10 cellular contexts compared by ENCODE assay signal in genomic region chr19:1258161-1258492, GRCh38. TPM values are rescaled to one million over a fixed set of nuclear protein-coding genes. Genes with fewer than 3 reads are reported as not detected.
DNase-seq lines count a peak whose midpoint lies in the region; ATAC-seq and FAIRE-seq lines count a peak whose summit lies in the region.
"Had no signal": no experiment of that assay in that cellular context is flagged by ENCODE, and none has a peak within 500 bp of the region (broad histone marks: within the 10 kb centered on the region; RNA-seq: fewer than 3 reads in every experiment).

No MANE protein-coding gene starts in this region.

- H3K23ac ChIP-seq in neuronal stem cell (ENCODE audit: low read depth, low read length, poor library complexity): no peak overlapping the region

- no peak overlapping the region for H2AFZ ChIP-seq in neuronal stem cell (ENCODE audit: low read length)

- no peak overlapping the region for H3K14ac ChIP-seq in neuronal stem cell (ENCODE audit: low read length)

- no peak overlapping the region for H2BK15ac ChIP-seq in neuronal stem cell (ENCODE audit: low read length)

- no peak overlapping the region for H4K91ac ChIP-seq in neuronal stem cell (ENCODE audit: low read depth, low read length, poor library complexity)

- H3K4me3 ChIP-seq in BLaER1 (peak overlapping the region; percentile 76), HUES64 (ENCODE audit: low read length) (no peak overlapping the region), neuronal stem cell (ENCODE audit: low read length in 2 of 2) (no peak overlapping the region)

- H3K4me1 ChIP-seq in BLaER1: peaks cover 94% of the 10 kb centered on the region
- peaks cover 17% of the 10 kb centered on the region for H3K4me1 ChIP-seq in HUES64 (ENCODE audit: insufficient read depth, low read length)
- peaks cover 36 to 53% of the 10 kb centered on the region in 2 donors for H3K4me1 ChIP-seq in neuronal stem cell (ENCODE audit: control insufficient read depth in 2 of 2, insufficient read depth in 1 of 2, low read depth in 1 of 2, low read length in 2 of 2)

- no peak overlapping the region for H2AK5ac ChIP-seq in neuronal stem cell (ENCODE audit: low read depth, low read length)

- H3K27me3 ChIP-seq in BLaER1: no peaks in the 10 kb centered on the region
- no peaks in the 10 kb centered on the region for H3K27me3 ChIP-seq in HUES64 (ENCODE audit: insufficient read depth, low read length)
- no peaks in the 10 kb centered on the region for H3K27me3 ChIP-seq in neuronal stem cell (ENCODE audit: control insufficient read depth in 3 of 3, insufficient read depth in 3 of 3, low read depth in 1 of 3, low read length in 3 of 3)

- no peak overlapping the region for H2BK120ac ChIP-seq in neuronal stem cell (ENCODE audit: low read depth, low read length)

- no peak overlapping the region for H3K4ac ChIP-seq in neuronal stem cell (ENCODE audit: low read length)

- no peak for DNase-seq in neuronal stem cell (ENCODE audit: low spot score)
- DNase-seq in NCI-H446 treated with DMSO at 0.1 percent for 48 hours (lab: John Stamatoyannopoulos, UW): no peak
- DNase-seq in GM19239 (ENCODE audit: insufficient read length, low spot score): no peak
- no peak for DNase-seq in 8988T
- DNase-seq: GF-D8 had no signal

- no peak overlapping the region for H2BK12ac ChIP-seq in neuronal stem cell (ENCODE audit: low read length)

- no peak overlapping the region for H3K18ac ChIP-seq in neuronal stem cell (ENCODE audit: low read length)

- no peak for FAIRE-seq in GM19239 (lab: Jason Lieb, UNC)
- FAIRE-seq: TTC549 had no signal

- no peak overlapping the region for H4K8ac ChIP-seq in neuronal stem cell (ENCODE audit: low read depth, low read length)

- ATAC-seq in HG02610 (IDR thresholded peaks at IDR 0.05; ENCODE audit: unreplicated experiment): no peak

- H3K9ac ChIP-seq in BLaER1 (peak overlapping the region; percentile 66; the same call in 1 of the 2 replicates), HUES64 (ENCODE audit: low read depth, low read length) (no peak overlapping the region), neuronal stem cell (ENCODE audit: low read depth, low read length, poor library complexity) (no peak overlapping the region)

- peaks cover 32% of the 10 kb centered on the region for H3K79me1 ChIP-seq in neuronal stem cell (ENCODE audit: low read depth, low read length)

- H3K27ac ChIP-seq in BLaER1 (peak overlapping the region; percentile 64), HUES64 (ENCODE audit: low read depth, low read length) (peak overlapping the region; percentile 58; the same call in 1 of the 2 replicates), cingulate gyrus (ENCODE audit: low read depth, low read length) (peak overlapping the region; percentile 20), neuronal stem cell (replicated peaks; ENCODE audit: low read length) (peak overlapping the region; percentile 56)

- 73% methylated on average over 8 of the region's 8 CpGs for WGBS in HUES64
- WGBS in neuronal stem cell (ENCODE audit: extremely low coverage in 2 of 2, insufficient read length in 2 of 2, insufficient replicate concordance in 1 of 2), 2 donors: no CpG with 5 or more reads among the region's 8 CpGs

- H3K36me3 ChIP-seq in BLaER1 (peaks cover 50% of the 10 kb centered on the region), HUES64 (ENCODE audit: insufficient read depth, low read length) (peaks cover 52% of the 10 kb centered on the region), neuronal stem cell (replicated peaks in 1 of 2; ENCODE audit: control insufficient read depth in 2 of 2, insufficient read depth in 2 of 2, low read length in 2 of 2) (peaks cover 42 to 63% of the 10 kb centered on the region in 2 donors)

- no peaks in the 10 kb centered on the region for H3K9me3 ChIP-seq in BLaER1
- no peaks in the 10 kb centered on the region for H3K9me3 ChIP-seq in HUES64 (ENCODE audit: insufficient read depth, low read depth, low read length)
- H3K9me3 ChIP-seq in neuronal stem cell (replicated peaks in 1 of 2; ENCODE audit: control insufficient read depth in 2 of 2, insufficient read depth in 1 of 2, low read depth in 1 of 2, low read length in 2 of 2): no peaks in the 10 kb centered on the region

- H3K4me2 ChIP-seq in BLaER1 (peak overlapping the region; percentile 100), neuronal stem cell (ENCODE audit: insufficient read depth, low read length, poor library complexity, severe bottlenecking) (no peak overlapping the region)

- peaks cover 76% of the 10 kb centered on the region for H4K20me1 ChIP-seq in BLaER1

- no peak overlapping the region for H2BK5ac ChIP-seq in neuronal stem cell (ENCODE audit: low read length)

RNA-seq across cellular contexts. Expression of gene MIDN, which starts 9.7 kb away (rescaled TPM):
- 116 TPM for polyA plus RNA-seq in HUES64 (2013, experiment 1 of 2)
- 108 TPM for polyA plus RNA-seq in HUES64 (2013, experiment 2 of 2)
- 98.3 TPM for polyA plus RNA-seq in neuronal stem cell (2013, experiment 1 of 2)
- 99.9 TPM for polyA plus RNA-seq in neuronal stem cell (2013, experiment 2 of 2)

RNA-seq across cellular contexts. Expression of gene CIRBP, which starts 11.0 kb away (rescaled TPM):
- 162 TPM for polyA plus RNA-seq in HUES64 (2013, experiment 1 of 2)
- polyA plus RNA-seq in HUES64 (2013, experiment 2 of 2): 166 TPM
- polyA plus RNA-seq in neuronal stem cell (2013, experiment 1 of 2): 218 TPM
- 217 TPM for polyA plus RNA-seq in neuronal stem cell (2013, experiment 2 of 2)

RNA-seq across cellular contexts. Expression of gene ATP5F1D, which starts 16.6 kb away (rescaled TPM):
- polyA plus RNA-seq in HUES64 (2013, experiment 1 of 2): 131 TPM
- polyA plus RNA-seq in HUES64 (2013, experiment 2 of 2): 132 TPM
- 106 TPM for polyA plus RNA-seq in neuronal stem cell (2013, experiment 1 of 2)
- 101 TPM for polyA plus RNA-seq in neuronal stem cell (2013, experiment 2 of 2)

RNA-seq across cellular contexts. Expression of gene FAM174C, which starts 17.2 kb away (rescaled TPM):
- polyA plus RNA-seq in HUES64 (2013, experiment 1 of 2): 31.0 TPM
- polyA plus RNA-seq in HUES64 (2013, experiment 2 of 2): 30.9 TPM
- polyA plus RNA-seq in neuronal stem cell (2013, experiment 1 of 2): 23.8 TPM
- 24.1 TPM for polyA plus RNA-seq in neuronal stem cell (2013, experiment 2 of 2)

RNA-seq across cellular contexts. Expression of gene CBARP, which starts 20.3 kb away (rescaled TPM):
- polyA plus RNA-seq in HUES64 (2013, experiment 1 of 2): 7.7 TPM
- polyA plus RNA-seq in HUES64 (2013, experiment 2 of 2): 10.9 TPM
- 14.0 TPM for polyA plus RNA-seq in neuronal stem cell (2013, experiment 1 of 2)
- 12.8 TPM for polyA plus RNA-seq in neuronal stem cell (2013, experiment 2 of 2)
